ENCODE assay signal across 1 cellular context in genomic region chr20:44653536-44653935, GRCh38.
TF ChIP-seq lines count a peak whose summit lies in the region.

No MANE protein-coding gene starts in this region.

TF ChIP-seq in GM12878, 131 proteins besides CTCF, POLR2A, EP300 and RAD21 (continued from another document):
- TF ChIP-seq, protein P1, sequence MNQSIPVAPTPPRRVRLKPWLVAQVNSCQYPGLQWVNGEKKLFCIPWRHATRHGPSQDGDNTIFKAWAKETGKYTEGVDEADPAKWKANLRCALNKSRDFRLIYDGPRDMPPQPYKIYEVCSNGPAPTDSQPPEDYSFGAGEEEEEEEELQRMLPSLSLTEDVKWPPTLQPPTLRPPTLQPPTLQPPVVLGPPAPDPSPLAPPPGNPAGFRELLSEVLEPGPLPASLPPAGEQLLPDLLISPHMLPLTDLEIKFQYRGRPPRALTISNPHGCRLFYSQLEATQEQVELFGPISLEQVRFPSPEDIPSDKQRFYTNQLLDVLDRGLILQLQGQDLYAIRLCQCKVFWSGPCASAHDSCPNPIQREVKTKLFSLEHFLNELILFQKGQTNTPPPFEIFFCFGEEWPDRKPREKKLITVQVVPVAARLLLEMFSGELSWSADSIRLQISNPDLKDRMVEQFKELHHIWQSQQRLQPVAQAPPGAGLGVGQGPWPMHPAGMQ (IDR thresholded peaks at IDR 0.05; ENCODE audit: borderline replicate concordance): no peak
- TF ChIP-seq NFXL1 (IDR thresholded peaks at IDR 0.05; ENCODE audit: borderline replicate concordance): no peak
- no peak for TF ChIP-seq MTA2 (IDR thresholded peaks at IDR 0.05; ENCODE audit: low read depth)
- no peak for TF ChIP-seq ZNF207 (IDR thresholded peaks at IDR 0.05; ENCODE audit: borderline replicate concordance)
- TF ChIP-seq, protein P2, sequence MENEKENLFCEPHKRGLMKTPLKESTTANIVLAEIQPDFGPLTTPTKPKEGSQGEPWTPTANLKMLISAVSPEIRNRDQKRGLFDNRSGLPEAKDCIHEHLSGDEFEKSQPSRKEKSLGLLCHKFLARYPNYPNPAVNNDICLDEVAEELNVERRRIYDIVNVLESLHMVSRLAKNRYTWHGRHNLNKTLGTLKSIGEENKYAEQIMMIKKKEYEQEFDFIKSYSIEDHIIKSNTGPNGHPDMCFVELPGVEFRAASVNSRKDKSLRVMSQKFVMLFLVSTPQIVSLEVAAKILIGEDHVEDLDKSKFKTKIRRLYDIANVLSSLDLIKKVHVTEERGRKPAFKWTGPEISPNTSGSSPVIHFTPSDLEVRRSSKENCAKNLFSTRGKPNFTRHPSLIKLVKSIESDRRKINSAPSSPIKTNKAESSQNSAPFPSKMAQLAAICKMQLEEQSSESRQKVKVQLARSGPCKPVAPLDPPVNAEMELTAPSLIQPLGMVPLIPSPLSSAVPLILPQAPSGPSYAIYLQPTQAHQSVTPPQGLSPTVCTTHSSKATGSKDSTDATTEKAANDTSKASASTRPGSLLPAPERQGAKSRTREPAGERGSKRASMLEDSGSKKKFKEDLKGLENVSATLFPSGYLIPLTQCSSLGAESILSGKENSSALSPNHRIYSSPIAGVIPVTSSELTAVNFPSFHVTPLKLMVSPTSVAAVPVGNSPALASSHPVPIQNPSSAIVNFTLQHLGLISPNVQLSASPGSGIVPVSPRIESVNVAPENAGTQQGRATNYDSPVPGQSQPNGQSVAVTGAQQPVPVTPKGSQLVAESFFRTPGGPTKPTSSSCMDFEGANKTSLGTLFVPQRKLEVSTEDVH (IDR thresholded peaks at IDR 0.05; ENCODE audit: low read depth, partially characterized antibody): no peak
- no peak for TF ChIP-seq JUND (IDR thresholded peaks at IDR 0.05; ENCODE audit: low read depth, low read length)
- TF ChIP-seq, protein P3, sequence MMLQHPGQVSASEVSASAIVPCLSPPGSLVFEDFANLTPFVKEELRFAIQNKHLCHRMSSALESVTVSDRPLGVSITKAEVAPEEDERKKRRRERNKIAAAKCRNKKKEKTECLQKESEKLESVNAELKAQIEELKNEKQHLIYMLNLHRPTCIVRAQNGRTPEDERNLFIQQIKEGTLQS (IDR thresholded peaks at IDR 0.05; ENCODE audit: borderline replicate concordance, extremely low read depth, low read depth, low read length): no peak
- TF ChIP-seq, protein P4, sequence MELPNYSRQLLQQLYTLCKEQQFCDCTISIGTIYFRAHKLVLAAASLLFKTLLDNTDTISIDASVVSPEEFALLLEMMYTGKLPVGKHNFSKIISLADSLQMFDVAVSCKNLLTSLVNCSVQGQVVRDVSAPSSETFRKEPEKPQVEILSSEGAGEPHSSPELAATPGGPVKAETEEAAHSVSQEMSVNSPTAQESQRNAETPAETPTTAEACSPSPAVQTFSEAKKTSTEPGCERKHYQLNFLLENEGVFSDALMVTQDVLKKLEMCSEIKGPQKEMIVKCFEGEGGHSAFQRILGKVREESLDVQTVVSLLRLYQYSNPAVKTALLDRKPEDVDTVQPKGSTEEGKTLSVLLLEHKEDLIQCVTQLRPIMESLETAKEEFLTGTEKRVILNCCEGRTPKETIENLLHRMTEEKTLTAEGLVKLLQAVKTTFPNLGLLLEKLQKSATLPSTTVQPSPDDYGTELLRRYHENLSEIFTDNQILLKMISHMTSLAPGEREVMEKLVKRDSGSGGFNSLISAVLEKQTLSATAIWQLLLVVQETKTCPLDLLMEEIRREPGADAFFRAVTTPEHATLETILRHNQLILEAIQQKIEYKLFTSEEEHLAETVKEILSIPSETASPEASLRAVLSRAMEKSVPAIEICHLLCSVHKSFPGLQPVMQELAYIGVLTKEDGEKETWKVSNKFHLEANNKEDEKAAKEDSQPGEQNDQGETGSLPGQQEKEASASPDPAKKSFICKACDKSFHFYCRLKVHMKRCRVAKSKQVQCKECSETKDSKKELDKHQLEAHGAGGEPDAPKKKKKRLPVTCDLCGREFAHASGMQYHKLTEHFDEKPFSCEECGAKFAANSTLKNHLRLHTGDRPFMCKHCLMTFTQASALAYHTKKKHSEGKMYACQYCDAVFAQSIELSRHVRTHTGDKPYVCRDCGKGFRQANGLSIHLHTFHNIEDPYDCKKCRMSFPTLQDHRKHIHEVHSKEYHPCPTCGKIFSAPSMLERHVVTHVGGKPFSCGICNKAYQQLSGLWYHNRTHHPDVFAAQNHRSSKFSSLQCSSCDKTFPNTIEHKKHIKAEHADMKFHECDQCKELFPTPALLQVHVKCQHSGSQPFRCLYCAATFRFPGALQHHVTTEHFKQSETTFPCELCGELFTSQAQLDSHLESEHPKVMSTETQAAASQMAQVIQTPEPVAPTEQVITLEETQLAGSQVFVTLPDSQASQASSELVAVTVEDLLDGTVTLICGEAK (IDR thresholded peaks at IDR 0.05; ENCODE audit: borderline replicate concordance): no peak
- TF ChIP-seq STAT3 (IDR thresholded peaks at IDR 0.05; ENCODE audit: low read depth, low read length): no peak
- no peak for TF ChIP-seq CBX5 (IDR thresholded peaks at IDR 0.05; ENCODE audit: low read depth)
- TF ChIP-seq NBN (IDR thresholded peaks at IDR 0.05): no peak
- no peak for TF ChIP-seq STAT1 (conservative IDR thresholded peaks at IDR 0.05)
- TF ChIP-seq, protein P5, sequence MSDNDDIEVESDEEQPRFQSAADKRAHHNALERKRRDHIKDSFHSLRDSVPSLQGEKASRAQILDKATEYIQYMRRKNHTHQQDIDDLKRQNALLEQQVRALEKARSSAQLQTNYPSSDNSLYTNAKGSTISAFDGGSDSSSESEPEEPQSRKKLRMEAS (IDR thresholded peaks at IDR 0.05; ENCODE audit: low read depth, low read length): no peak
- TF ChIP-seq REST (IDR thresholded peaks at IDR 0.05; ENCODE audit: low read depth, low read length): no peak
- TF ChIP-seq MYB (IDR thresholded peaks at IDR 0.05; ENCODE audit: borderline replicate concordance, low read depth, low read length): no peak
- no peak for TF ChIP-seq RBBP5 (conservative IDR thresholded peaks at IDR 0.05)
- TF ChIP-seq JUNB (IDR thresholded peaks at IDR 0.05): no peak
TF ChIP-seq in GM12878: peak in this region for 0.
